In genomic region chr19:38899447-38900219, GRCh38 we compare ENCODE assay signal across 8 cellular contexts. TPM values are rescaled to one million over a fixed set of nuclear protein-coding genes. Genes with fewer than 3 reads are reported as not detected.
DNase-seq lines count a peak whose midpoint lies in the region; ATAC-seq and TF ChIP-seq lines count a peak whose summit lies in the region.

A gene with protein sequence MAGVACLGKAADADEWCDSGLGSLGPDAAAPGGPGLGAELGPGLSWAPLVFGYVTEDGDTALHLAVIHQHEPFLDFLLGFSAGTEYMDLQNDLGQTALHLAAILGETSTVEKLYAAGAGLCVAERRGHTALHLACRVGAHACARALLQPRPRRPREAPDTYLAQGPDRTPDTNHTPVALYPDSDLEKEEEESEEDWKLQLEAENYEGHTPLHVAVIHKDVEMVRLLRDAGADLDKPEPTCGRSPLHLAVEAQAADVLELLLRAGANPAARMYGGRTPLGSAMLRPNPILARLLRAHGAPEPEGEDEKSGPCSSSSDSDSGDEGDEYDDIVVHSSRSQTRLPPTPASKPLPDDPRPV (plus strand): TSS chr19:38899969. CDS start chr19:38900033, 64 bp downstream.
SIRT2 (minus strand) TSS chr19:38899618; CDS start chr19:38899521, 97 bp downstream.

- H3K4me3 Mint-ChIP-seq in IgD-negative memory B cell: peak within 1 kb of the TSS; percentile 84 to 95 (median 91)

- H3K4me1 Mint-ChIP-seq in IgD-negative memory B cell: peaks cover 13 to 29% (median 27%) of the 10 kb centered on the region in 3 donors

- peak within 1 kb of the TSS; percentile 55 to 97 (median 94) for H3K27ac Mint-ChIP-seq in IgD-negative memory B cell

- peak; percentile 89 for ATAC-seq in GM21529 (IDR thresholded peaks at IDR 0.05; ENCODE audit: unreplicated experiment)

- H3K27me3 Mint-ChIP-seq in IgD-negative memory B cell: peaks cover 3% of the 10 kb centered on the region

- peak; percentile 99 for DNase-seq in DMS 273 treated with DMSO at 0.1 percent for 48 hours (lab: John Stamatoyannopoulos, UW)
- DNase-seq in OCI-M2 (lab: John Stamatoyannopoulos, UW; ENCODE audit: unreplicated experiment): peak; percentile 100
- peak; percentile 97 for DNase-seq in activated T-cell treated with anti-CD3 and anti-CD28 coated beads for 4 hours
- peak; percentile 100 for DNase-seq in epithelial cell of esophagus (ENCODE audit: low read depth)
- DNase-seq in stimulated activated CD8-positive, alpha-beta memory T cell treated with anti-CD3 and anti-CD28 coated beads, Interleukin-4, amount 100 ng/mL, for 1 hour (ENCODE audit: low read depth in 2 of 2, low spot score in 1 of 2): peak; percentile 97 to 98

- H3K4me3 ChIP-seq in epithelial cell of esophagus (ENCODE audit: low read length): peak within 1 kb of the TSS; percentile 95
- peak within 1 kb of the TSS; percentile 84 for H3K4me3 ChIP-seq in mononuclear cell (ENCODE audit: low read length)

- no peaks in the 10 kb centered on the region for H3K9me3 Mint-ChIP-seq in IgD-negative memory B cell

- H3K36me3 Mint-ChIP-seq in IgD-negative memory B cell: peaks cover 7% of the 10 kb centered on the region

- peaks cover 34% of the 10 kb centered on the region for H3K4me1 ChIP-seq in mononuclear cell (ENCODE audit: insufficient read depth, low read length)

- no peaks in the 10 kb centered on the region for H3K27me3 ChIP-seq in mononuclear cell (ENCODE audit: insufficient read depth, low read length)

- no peak for TF ChIP-seq CTCF in epithelial cell of esophagus (IDR thresholded peaks at IDR 0.05; ENCODE audit: insufficient read depth, low read depth, low read length, missing control alignments)

- H3K9me3 ChIP-seq in mononuclear cell (ENCODE audit: low read depth, low read length): no peaks in the 10 kb centered on the region

RNA-seq across cellular contexts. Expression of the first gene that starts in this region (rescaled TPM):
- 18.2 TPM for polyA plus RNA-seq in IgD-negative memory B cell
- total RNA-seq in mononuclear cell: 22.6 TPM

RNA-seq across cellular contexts. Expression of gene SIRT2, which starts in this region (rescaled TPM):
- polyA plus RNA-seq in IgD-negative memory B cell: 45.5 TPM
- 50.7 TPM for total RNA-seq in mononuclear cell

Comparison
In these comparisons a context has a peak if more than half of its experiments do, and no peak if none do; other contexts are left out.
1. Peak in every context shown above with its lines: DNase-seq, ATAC-seq and H3K4me3 ChIP-seq.